ENCODE assay signal across 1 cellular context in genomic region chr10:129909080-129909479, GRCh38.
TF ChIP-seq lines count a peak whose summit lies in the region.

No MANE protein-coding gene starts in this region.

TF ChIP-seq in H1, 55 proteins besides CTCF, POLR2A, EP300 and RAD21:
- TF ChIP-seq TEAD4 (IDR thresholded peaks at IDR 0.05; ENCODE audit: low read depth, low read length): no peak
- no peak for TF ChIP-seq NRF1 (IDR thresholded peaks at IDR 0.05; ENCODE audit: low read depth, low read length)
- TF ChIP-seq RBBP5 (IDR thresholded peaks at IDR 0.05; ENCODE audit: borderline replicate concordance, low read depth, low read length): no peak
- TF ChIP-seq POU5F1 (IDR thresholded peaks at IDR 0.05; ENCODE audit: low read depth, low read length): no peak
